ENCODE assay signal across 1 cellular context in the genomic region with DNA sequence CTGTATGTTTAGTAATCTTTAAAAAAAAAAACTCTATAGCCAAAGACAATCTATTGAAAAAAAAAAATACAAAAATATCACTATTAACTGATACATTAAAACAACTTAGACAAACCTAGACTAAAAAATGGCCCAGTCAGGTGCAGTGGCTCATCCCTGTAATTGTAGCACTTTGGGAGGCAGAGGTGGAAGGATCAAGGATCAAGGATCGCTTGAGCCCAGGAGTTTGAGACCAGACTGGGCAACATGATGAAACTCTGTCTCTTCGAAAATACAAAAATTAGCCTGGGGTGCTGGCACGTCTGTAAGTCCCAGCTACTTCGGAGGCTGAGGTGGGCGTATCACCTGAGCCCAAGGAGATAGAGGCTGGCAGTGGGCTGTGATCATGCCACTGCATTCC.
TF ChIP-seq lines count a peak whose summit lies in the region.

No MANE protein-coding gene starts in this region.

TF ChIP-seq in HepG2, 621 proteins besides CTCF, POLR2A, EP300 and RAD21 (continued from another document):
- TF ChIP-seq, protein P1, sequence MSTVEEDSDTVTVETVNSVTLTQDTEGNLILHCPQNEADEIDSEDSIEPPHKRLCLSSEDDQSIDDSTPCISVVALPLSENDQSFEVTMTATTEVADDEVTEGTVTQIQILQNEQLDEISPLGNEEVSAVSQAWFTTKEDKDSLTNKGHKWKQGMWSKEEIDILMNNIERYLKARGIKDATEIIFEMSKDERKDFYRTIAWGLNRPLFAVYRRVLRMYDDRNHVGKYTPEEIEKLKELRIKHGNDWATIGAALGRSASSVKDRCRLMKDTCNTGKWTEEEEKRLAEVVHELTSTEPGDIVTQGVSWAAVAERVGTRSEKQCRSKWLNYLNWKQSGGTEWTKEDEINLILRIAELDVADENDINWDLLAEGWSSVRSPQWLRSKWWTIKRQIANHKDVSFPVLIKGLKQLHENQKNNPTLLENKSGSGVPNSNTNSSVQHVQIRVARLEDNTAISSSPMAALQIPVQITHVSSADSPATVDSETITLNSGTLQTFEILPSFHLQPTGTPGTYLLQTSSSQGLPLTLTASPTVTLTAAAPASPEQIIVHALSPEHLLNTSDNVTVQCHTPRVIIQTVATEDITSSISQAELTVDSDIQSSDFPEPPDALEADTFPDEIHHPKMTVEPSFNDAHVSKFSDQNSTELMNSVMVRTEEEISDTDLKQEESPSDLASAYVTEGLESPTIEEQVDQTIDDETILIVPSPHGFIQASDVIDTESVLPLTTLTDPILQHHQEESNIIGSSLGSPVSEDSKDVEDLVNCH (CRISPR knock-in tag; IDR thresholded peaks at IDR 0.05), result no peak
- TF ChIP-seq EHMT2 (IDR thresholded peaks at IDR 0.05; ENCODE audit: borderline replicate concordance, low read depth, low read length), result no peak
- peak; percentile 65 for TF ChIP-seq HNF4A (CRISPR knock-in tag; IDR thresholded peaks at IDR 0.05)
- TF ChIP-seq, protein P2, sequence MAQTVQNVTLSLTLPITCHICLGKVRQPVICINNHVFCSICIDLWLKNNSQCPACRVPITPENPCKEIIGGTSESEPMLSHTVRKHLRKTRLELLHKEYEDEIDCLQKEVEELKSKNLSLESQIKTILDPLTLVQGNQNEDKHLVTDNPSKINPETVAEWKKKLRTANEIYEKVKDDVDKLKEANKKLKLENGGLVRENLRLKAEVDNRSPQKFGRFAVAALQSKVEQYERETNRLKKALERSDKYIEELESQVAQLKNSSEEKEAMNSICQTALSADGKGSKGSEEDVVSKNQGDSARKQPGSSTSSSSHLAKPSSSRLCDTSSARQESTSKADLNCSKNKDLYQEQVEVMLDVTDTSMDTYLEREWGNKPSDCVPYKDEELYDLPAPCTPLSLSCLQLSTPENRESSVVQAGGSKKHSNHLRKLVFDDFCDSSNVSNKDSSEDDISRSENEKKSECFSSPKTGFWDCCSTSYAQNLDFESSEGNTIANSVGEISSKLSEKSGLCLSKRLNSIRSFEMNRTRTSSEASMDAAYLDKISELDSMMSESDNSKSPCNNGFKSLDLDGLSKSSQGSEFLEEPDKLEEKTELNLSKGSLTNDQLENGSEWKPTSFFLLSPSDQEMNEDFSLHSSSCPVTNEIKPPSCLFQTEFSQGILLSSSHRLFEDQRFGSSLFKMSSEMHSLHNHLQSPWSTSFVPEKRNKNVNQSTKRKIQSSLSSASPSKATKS (CRISPR knock-in tag; IDR thresholded peaks at IDR 0.05), result no peak
